ENCODE assay signal across 16 cellular contexts in the genomic region with DNA sequence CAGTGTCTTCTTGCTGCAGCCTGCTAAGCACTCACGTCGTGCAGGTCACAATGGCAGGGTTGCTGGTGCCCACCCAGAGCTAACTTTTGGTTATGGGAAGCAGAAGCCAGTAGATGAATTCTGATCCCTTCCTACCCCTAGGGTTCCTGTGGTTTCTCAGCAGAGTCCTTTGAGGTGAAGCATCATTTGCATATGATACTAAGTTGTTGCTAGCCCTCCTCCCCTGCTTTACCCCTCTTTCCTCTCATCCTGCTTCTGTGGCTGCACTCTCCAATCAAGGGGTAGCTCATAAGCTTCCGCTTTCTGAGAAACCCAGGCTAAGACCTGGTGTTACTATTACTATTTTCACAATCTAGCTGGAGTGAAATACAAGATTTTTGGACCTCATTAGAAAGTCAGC.
"Had no signal": no experiment of that assay in that cellular context is flagged by ENCODE, and none has a peak within 500 bp of the region (broad histone marks: within the 10 kb centered on the region; RNA-seq: fewer than 3 reads in every experiment).

No MANE protein-coding gene starts in this region.

- H3K36me3 ChIP-seq: cardiac muscle cell, gastrocnemius medialis, upper lobe of right lung had no signal

- ATAC-seq: gastrocnemius medialis; stimulated activated naive CD8-positive, alpha-beta T cell treated with anti-CD3 and anti-CD28 coated beads, Interleukin-15, amount 100 ng/mL, for 72 hours; upper lobe of right lung had no signal

- DNase-seq: activated CD4-positive, alpha-beta memory T cell treated with anti-CD3 and anti-CD28 coated beads, Interleukin-2, amount 10 ng/mL, durations not matched to agents 7 days and 5 days; activated CD4-positive, alpha-beta T cell treated with anti-CD3 and anti-CD28 coated beads for 4 hours; activated naive CD4-positive, alpha-beta T cell treated with anti-CD3 and anti-CD28 coated beads, Interleukin-2, amount 10 ng/mL, durations not matched to agents 7 days and 5 days; activated T-cell treated with anti-CD3 and anti-CD28 coated beads, Interleukin-2, amount 50 U/mL, for 24 hours; dorsolateral prefrontal cortex; erythroblast; gastrocnemius medialis; islet precursor cell; posterior cingulate gyrus; stimulated activated CD4-positive, alpha-beta T cell treated with anti-CD3 and anti-CD28 coated beads, Interleukin-15, amount 100 ng/mL, for 24 hours; stimulated activated CD4-positive, alpha-beta T cell treated with anti-CD3 and anti-CD28 coated beads, Interleukin-4, amount 100 ng/mL, for 4 hours; stimulated activated naive CD8-positive, alpha-beta T cell treated with anti-CD3 and anti-CD28 coated beads, Interleukin-15, amount 100 ng/mL, for 72 hours; upper lobe of right lung had no signal

- H3K27me3 ChIP-seq: cardiac muscle cell, dorsolateral prefrontal cortex, gastrocnemius medialis, upper lobe of right lung had no signal

- H3K9me3 ChIP-seq: gastrocnemius medialis, upper lobe of right lung had no signal

- H3K4me1 ChIP-seq: upper lobe of right lung had no signal

- H3K9me3 Mint-ChIP-seq: activated CD4-positive, alpha-beta memory T cell treated with anti-CD3 and anti-CD28 coated beads, Interleukin-2, amount 10 ng/mL, durations not matched to agents 7 days and 5 days; activated naive CD4-positive, alpha-beta T cell treated with anti-CD3 and anti-CD28 coated beads, Interleukin-2, amount 10 ng/mL, durations not matched to agents 7 days and 5 days; activated T-cell treated with anti-CD3 and anti-CD28 coated beads, Interleukin-2, amount 50 U/mL, for 24 hours; stimulated activated naive CD8-positive, alpha-beta T cell treated with anti-CD3 and anti-CD28 coated beads, Interleukin-15, amount 100 ng/mL, for 72 hours had no signal

- H3K4me3 Mint-ChIP-seq: activated CD4-positive, alpha-beta memory T cell treated with anti-CD3 and anti-CD28 coated beads, Interleukin-2, amount 10 ng/mL, durations not matched to agents 7 days and 5 days; activated naive CD4-positive, alpha-beta T cell treated with anti-CD3 and anti-CD28 coated beads, Interleukin-2, amount 10 ng/mL, durations not matched to agents 7 days and 5 days; activated T-cell treated with anti-CD3 and anti-CD28 coated beads, Interleukin-2, amount 50 U/mL, for 24 hours; stimulated activated naive CD8-positive, alpha-beta T cell treated with anti-CD3 and anti-CD28 coated beads, Interleukin-15, amount 100 ng/mL, for 72 hours had no signal

- H3K27ac Mint-ChIP-seq: activated CD4-positive, alpha-beta memory T cell treated with anti-CD3 and anti-CD28 coated beads, Interleukin-2, amount 10 ng/mL, durations not matched to agents 7 days and 5 days; activated naive CD4-positive, alpha-beta T cell treated with anti-CD3 and anti-CD28 coated beads, Interleukin-2, amount 10 ng/mL, durations not matched to agents 7 days and 5 days; activated T-cell treated with anti-CD3 and anti-CD28 coated beads, Interleukin-2, amount 50 U/mL, for 24 hours; stimulated activated naive CD8-positive, alpha-beta T cell treated with anti-CD3 and anti-CD28 coated beads, Interleukin-15, amount 100 ng/mL, for 72 hours had no signal

- H3K4me3 ChIP-seq: cardiac muscle cell, dorsolateral prefrontal cortex, gastrocnemius medialis, lung, skin epidermis, upper lobe of right lung had no signal

- H3K36me3 Mint-ChIP-seq: activated naive CD4-positive, alpha-beta T cell treated with anti-CD3 and anti-CD28 coated beads, Interleukin-2, amount 10 ng/mL, durations not matched to agents 7 days and 5 days had no signal

- H3K27me3 Mint-ChIP-seq: activated T-cell treated with anti-CD3 and anti-CD28 coated beads, Interleukin-2, amount 50 U/mL, for 24 hours had no signal
